In the genomic region with DNA sequence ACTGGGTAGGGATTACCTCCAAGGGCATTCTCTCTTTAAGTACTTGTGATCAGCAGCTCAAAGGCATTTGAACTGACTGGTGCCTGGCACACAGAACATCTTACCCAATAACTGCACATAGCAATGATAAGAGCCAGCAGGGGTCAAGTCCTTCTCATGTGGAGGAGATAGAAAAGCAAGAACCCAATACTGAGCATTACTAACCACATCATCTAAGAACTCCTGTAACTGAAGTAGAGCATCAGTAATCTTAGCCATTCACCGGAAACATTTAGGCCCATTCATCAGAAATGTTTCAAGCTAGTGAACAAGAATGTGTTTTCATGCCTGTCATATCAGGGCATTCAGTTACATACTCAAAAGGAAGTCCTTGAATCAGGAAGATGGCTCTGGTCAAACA, we compare ENCODE assay signal across 13 cellular contexts. TPM values are rescaled to one million over a fixed set of nuclear protein-coding genes. Genes with fewer than 3 reads are reported as not detected.
A peak's percentile ranks its signal among the peaks of the same experiment; 100 is the strongest.
DNase-seq lines count a peak whose midpoint lies in the region; TF ChIP-seq lines count a peak whose summit lies in the region.
"Had no signal": no experiment of that assay in that cellular context is flagged by ENCODE, and none has a peak within 500 bp of the region (broad histone marks: within the 10 kb centered on the region; RNA-seq: fewer than 3 reads in every experiment).

No MANE protein-coding gene starts in this region.

- H3K14ac ChIP-seq in mesenchymal stem cell (ENCODE audit: low read length in 2 of 2) = no peak overlapping the region

- H3K27ac ChIP-seq in esophagus muscularis mucosa (replicated peaks in 1 of 4) (peak overlapping the region; percentile 74 to 84 (median 79)), mesenchymal stem cell (ENCODE audit: low read length, poor library complexity, severe bottlenecking) (peak overlapping the region; percentile 46), A673 (ENCODE audit: low read depth, low read length, poor library complexity, severe bottlenecking) (no peak overlapping the region), substantia nigra (ENCODE audit: low read depth, low read length, poor library complexity, severe bottlenecking) (no peak overlapping the region)
- H3K27ac ChIP-seq: uterus had no signal

- no peaks in the 10 kb centered on the region for H3K27me3 ChIP-seq in esophagus muscularis mucosa
- H3K27me3 ChIP-seq in mesenchymal stem cell (ENCODE audit: control insufficient read depth in 1 of 2, insufficient read depth in 1 of 2, low read length in 2 of 2) = no peaks in the 10 kb centered on the region
- H3K27me3 ChIP-seq in A673 (replicated peaks; ENCODE audit: insufficient read depth, low read depth, low read length, poor library complexity) = peaks cover 8% of the 10 kb centered on the region
- H3K27me3 ChIP-seq: uterus had no signal

- POLR2A ChIA-PET in A673 (lab: Charles Lee; ENCODE audit: low non-redundant PET) = no interaction called here

- H3K9me3 ChIP-seq in esophagus muscularis mucosa = no peaks in the 10 kb centered on the region
- no peaks in the 10 kb centered on the region for H3K9me3 ChIP-seq in mesenchymal stem cell (ENCODE audit: control insufficient read depth, low read length)
- H3K9me3 ChIP-seq in A673 (ENCODE audit: low read depth, low read length, poor library complexity, severe bottlenecking) = no peaks in the 10 kb centered on the region
- H3K9me3 ChIP-seq: uterus had no signal

- no TSS peak for BruUV-seq in A673 (replicated peaks; lab: Mats Ljungman, UMichigan)

- H2BK5ac ChIP-seq in mesenchymal stem cell (ENCODE audit: low read depth, low read length, poor library complexity, severe bottlenecking) = no peak overlapping the region

- in situ Hi-C loops in Caki2 (cut with HindIII; ENCODE audit: low pct_unique_long_range_greater_than_20kb, low sequenced_read_pairs) = no loop called here

- no peak overlapping the region for H2AFZ ChIP-seq in mesenchymal stem cell (ENCODE audit: low read depth, low read length)

- H3K23ac ChIP-seq in mesenchymal stem cell (ENCODE audit: low read length in 2 of 2) = no peak overlapping the region

- H3K9ac ChIP-seq in mesenchymal stem cell (ENCODE audit: low read length) = peak overlapping the region; percentile 0

- no peak overlapping the region for H2BK120ac ChIP-seq in mesenchymal stem cell (ENCODE audit: low read depth, low read length)

- 45% methylated on average over 1 of the region's 1 CpG for WGBS in esophagus muscularis mucosa
- 100% methylated on average over 1 of the region's 1 CpG for WGBS in mesenchymal stem cell

- no peak overlapping the region for H2BK12ac ChIP-seq in mesenchymal stem cell (ENCODE audit: low read length in 2 of 2)

- H3K79me1 ChIP-seq in mesenchymal stem cell (replicated peaks; ENCODE audit: low read length, poor library complexity, severe bottlenecking) = no peaks in the 10 kb centered on the region

- no peak overlapping the region for H3K4ac ChIP-seq in mesenchymal stem cell (ENCODE audit: low read depth in 1 of 2, low read length in 2 of 2)

- TF ChIP-seq CTCF in esophagus muscularis mucosa (IDR thresholded peaks at IDR 0.05) = no peak
- no peak for TF ChIP-seq CTCF in A673 (conservative IDR thresholded peaks at IDR 0.05; ENCODE audit: low read depth, low read length)

- no peak overlapping the region for H2AK5ac ChIP-seq in mesenchymal stem cell (ENCODE audit: low read length, severe bottlenecking)

- H4K8ac ChIP-seq in mesenchymal stem cell (ENCODE audit: low read length) = no peak overlapping the region

- H3K4me1 ChIP-seq in esophagus muscularis mucosa (peaks cover 56 to 75% (median 70%) of the 10 kb centered on the region in 4 donors), mesenchymal stem cell (ENCODE audit: control insufficient read depth, insufficient read depth, low read depth, low read length) (peaks cover 10% of the 10 kb centered on the region), A673 (ENCODE audit: insufficient read depth, low read length, poor library complexity, severe bottlenecking) (no peaks in the 10 kb centered on the region)
- H3K4me1 ChIP-seq: uterus had no signal

- intact Hi-C loops in esophagus muscularis mucosa (cut with DNase I) (no loop called here), A673 (cut with micrococcal nuclease; ENCODE audit: unreplicated experiment) (no loop called here)

- H4K91ac ChIP-seq in mesenchymal stem cell (ENCODE audit: low read length) = no peak overlapping the region

- no peak for TF ChIP-seq EP300 in esophagus muscularis mucosa (IDR thresholded peaks at IDR 0.05)

- H2BK15ac ChIP-seq in mesenchymal stem cell (ENCODE audit: low read depth, poor library complexity, severe bottlenecking) = no peak overlapping the region

- H3K18ac ChIP-seq in mesenchymal stem cell (ENCODE audit: low read depth in 1 of 2, low read length in 2 of 2) = no peak overlapping the region

- H3K4me3 ChIP-seq in esophagus muscularis mucosa (no peak overlapping the region), mesenchymal stem cell (ENCODE audit: insufficient read depth in 1 of 2, low read depth in 1 of 2, low read length in 2 of 2) (no peak overlapping the region), A673 (ENCODE audit: low read depth, low read length, poor library complexity, severe bottlenecking) (no peak overlapping the region)
- H3K4me3 ChIP-seq: uterus had no signal

- H3K36me3 ChIP-seq in esophagus muscularis mucosa = no peaks in the 10 kb centered on the region
- no peaks in the 10 kb centered on the region for H3K36me3 ChIP-seq in mesenchymal stem cell (ENCODE audit: control insufficient read depth in 1 of 2, insufficient read depth in 2 of 2, low read depth in 1 of 2, low read length in 2 of 2)
- H3K36me3 ChIP-seq in A673 (ENCODE audit: insufficient read depth, low read length, poor library complexity, severe bottlenecking) = no peaks in the 10 kb centered on the region
- H3K36me3 ChIP-seq: uterus had no signal

- no peak overlapping the region for H3K4me2 ChIP-seq in mesenchymal stem cell (ENCODE audit: low read length, poor library complexity, severe bottlenecking)

- DNase-seq in Caki2 (ENCODE audit: low read depth) (peak; percentile 84), RPMI7951 (ENCODE audit: low read depth) (peak; percentile 18), esophagus muscularis mucosa (ENCODE audit: extremely low spot score) (no peak), mesenchymal stem cell (peak; percentile 38), A673 (ENCODE audit: low spot score) (no peak), NCI-H1417 (lab: John Stamatoyannopoulos, UW) (no peak), substantia nigra (lab: John Stamatoyannopoulos, UW) (no peak)
- DNase-seq: activated CD4-positive, CD25-positive, alpha-beta regulatory T cell; activated T-cell treated with anti-CD3 and anti-CD28 coated beads, Interleukin-2, amount 50 U/mL, for 48 hours; CD8-positive, alpha-beta T cell; effector memory CD4-positive, alpha-beta T cell; GDM1; uterus had no signal

- no peak for TF ChIP-seq POLR2A in esophagus muscularis mucosa (IDR thresholded peaks at IDR 0.05; ENCODE audit: low read depth)

- CTCF ChIA-PET in A673 (lab: Charles Lee) = no interaction called here

RNA-seq across cellular contexts. Expression of gene THEM4, which starts 33.6 kb away (rescaled TPM):
- total RNA-seq in Caki2 (2014; rRNA removed; shearing (Covaris generic); ENCODE audit: low replicate concordance) = 17.8 and 18.4 TPM in 2 replicates
- total RNA-seq in RPMI7951 (2014; rRNA removed; shearing (Covaris generic)) = 14.8 and 19.7 TPM in 2 replicates
- total RNA-seq in esophagus muscularis mucosa = 10 to 100 TPM; 13.2 to 15.7 (median 14.3) TPM
- polyA plus RNA-seq in mesenchymal stem cell (2013, experiment 1 of 2) = 13.4 TPM
- 13.6 TPM for polyA plus RNA-seq in mesenchymal stem cell (2013, experiment 2 of 2)
- 1.2 and 3.0 TPM in 2 replicates for total RNA-seq in A673 (2021)

RNA-seq across cellular contexts. Expression of gene S100A10, which starts 50.8 kb away (rescaled TPM):
- 456 and 483 TPM in 2 replicates for total RNA-seq in Caki2 (2014; rRNA removed; shearing (Covaris generic); ENCODE audit: low replicate concordance)
- total RNA-seq in RPMI7951 (2014; rRNA removed; shearing (Covaris generic)) = 165 and 220 TPM in 2 replicates
- 100 to 1,000 TPM in 2 of 4 donors, 10 to 100 TPM in 2; 82.5 to 214 (median 105) TPM for total RNA-seq in esophagus muscularis mucosa
- polyA plus RNA-seq in mesenchymal stem cell (2013, experiment 1 of 2) = 743 TPM
- 740 TPM for polyA plus RNA-seq in mesenchymal stem cell (2013, experiment 2 of 2)
- total RNA-seq in A673 (2021) = 34.0 and 42.4 TPM in 2 replicates

Comparison
In these comparisons a context has a peak if more than half of its experiments do, and no peak if none do; other contexts are left out.
1. DNase-seq: peak in Caki2 (single experiment), RPMI7951 (single experiment) and mesenchymal stem cell (single experiment); none in esophagus muscularis mucosa (single experiment), A673 (single experiment), NCI-H1417 (0 of 3) and substantia nigra (0 of 49).
2. H3K27ac ChIP-seq: peak in esophagus muscularis mucosa (4 of 4) and mesenchymal stem cell (single experiment); none in A673 (single experiment) and substantia nigra (single experiment).